In genomic region chr7:155130493-155130892, GRCh38 we compare ENCODE assay signal across 28 cellular contexts.
"Had no signal": no experiment of that assay in that cellular context is flagged by ENCODE, and none has a peak within 500 bp of the region (broad histone marks: within the 10 kb centered on the region; RNA-seq: fewer than 3 reads in every experiment).

No MANE protein-coding gene starts in this region.

- FAIRE-seq: endometrium, islet of Langerhans had no signal

- H3K36me3 ChIP-seq: esophagus squamous epithelium, heart right ventricle, left lung, neural progenitor cell, prostate gland, right atrium auricular region, sigmoid colon, tibial artery, upper lobe of left lung, uterus had no signal

- H3K27me3 ChIP-seq: esophagus squamous epithelium, left lung, neural progenitor cell, right atrium auricular region, sigmoid colon, testis, tibial artery, upper lobe of left lung, uterus had no signal

- H2AFZ ChIP-seq: neural progenitor cell had no signal

- H3K4me3 ChIP-seq: coronary artery, esophagus squamous epithelium, heart right ventricle, left lung, neural progenitor cell, prostate gland, right atrium auricular region, sigmoid colon, testis, tibial artery, upper lobe of left lung, uterus had no signal

- ATAC-seq: heart right ventricle; left cardiac atrium; left lung; naive thymus-derived CD4-positive, alpha-beta T cell; stimulated activated memory B cell treated with anti-CD40 and anti-IgM and Interleukin-4, amounts not matched to agents 10 μg/mL and 1 μg/mL and 100 μg/mL, for 72 hours; stimulated activated naive CD8-positive, alpha-beta T cell treated with anti-CD3 and anti-CD28 coated beads, Interleukin-15, Interleukin-2, amounts not matched to agents 100 U/mL and 50 U/mL, for 24 hours had no signal

- H3K9me3 ChIP-seq: esophagus squamous epithelium, heart right ventricle, left lung, prostate gland, right atrium auricular region, sigmoid colon, testis, tibial artery, upper lobe of left lung, uterus had no signal

- H3K9ac ChIP-seq: neural progenitor cell had no signal

- H3K4me2 ChIP-seq: neural progenitor cell had no signal

- H3K27ac ChIP-seq: coronary artery, esophagus squamous epithelium, heart right ventricle, left lung, neural progenitor cell, prostate gland, right atrium auricular region, sigmoid colon, testis, tibial artery, upper lobe of left lung, uterus had no signal

- H3K4me1 ChIP-seq: esophagus squamous epithelium, heart right ventricle, left lung, neural progenitor cell, prostate gland, right atrium auricular region, sigmoid colon, testis, tibial artery, upper lobe of left lung, uterus had no signal

- DNase-seq: dermis blood vessel endothelial cell; effector memory CD4-positive, alpha-beta T cell; erythroblast; esophagus squamous epithelium; foreskin melanocyte; glutamatergic neuron; heart right ventricle; hippocampal formation; left cardiac atrium; left lung; mesenchymal stem cell; midbrain; naive thymus-derived CD4-positive, alpha-beta T cell; sigmoid colon; stimulated activated CD4-positive, alpha-beta T cell treated with anti-CD3 and anti-CD28 coated beads, Interleukin-4, amount 100 ng/mL, for 4 hours; stimulated activated naive CD8-positive, alpha-beta T cell treated with anti-CD3 and anti-CD28 coated beads, Interleukin-15, Interleukin-2, amounts not matched to agents 100 U/mL and 50 U/mL, for 24 hours; substantia nigra; testis; tibial artery; uterus had no signal
